In genomic region chr7:43764807-43765491, GRCh38 we compare ENCODE assay signal across 1 cellular context.
TF ChIP-seq lines count a peak whose summit lies in the region.

No MANE protein-coding gene starts in this region.

TF ChIP-seq in SK-N-SH, 30 proteins besides CTCF, POLR2A, EP300 and RAD21 (continued from another document):
- TF ChIP-seq REST (IDR thresholded peaks at IDR 0.05; ENCODE audit: low read depth, low read length), result no peak
- TF ChIP-seq, protein P1, sequence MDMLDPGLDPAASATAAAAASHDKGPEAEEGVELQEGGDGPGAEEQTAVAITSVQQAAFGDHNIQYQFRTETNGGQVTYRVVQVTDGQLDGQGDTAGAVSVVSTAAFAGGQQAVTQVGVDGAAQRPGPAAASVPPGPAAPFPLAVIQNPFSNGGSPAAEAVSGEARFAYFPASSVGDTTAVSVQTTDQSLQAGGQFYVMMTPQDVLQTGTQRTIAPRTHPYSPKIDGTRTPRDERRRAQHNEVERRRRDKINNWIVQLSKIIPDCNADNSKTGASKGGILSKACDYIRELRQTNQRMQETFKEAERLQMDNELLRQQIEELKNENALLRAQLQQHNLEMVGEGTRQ (IDR thresholded peaks at IDR 0.05; ENCODE audit: borderline replicate concordance, low read depth, low read length), result no peak
- TF ChIP-seq RFX5 (IDR thresholded peaks at IDR 0.05; ENCODE audit: low read length), result no peak
- no peak for TF ChIP-seq FOXJ3 (CRISPR knock-in tag; IDR thresholded peaks at IDR 0.05)
- TF ChIP-seq FOXM1 (IDR thresholded peaks at IDR 0.05; ENCODE audit: low read depth), result no peak
